In genomic region chr4:8532245-8532781, GRCh38 we compare ENCODE assay signal across 17 cellular contexts. TPM values are rescaled to one million over a fixed set of nuclear protein-coding genes. Genes with fewer than 3 reads are reported as not detected.
"Had no signal": no experiment of that assay in that cellular context is flagged by ENCODE, and none has a peak within 500 bp of the region (broad histone marks: within the 10 kb centered on the region; RNA-seq: fewer than 3 reads in every experiment).

No MANE protein-coding gene starts in this region.

- H3K9me3 Mint-ChIP-seq: central memory CD8-positive, alpha-beta T cell had no signal

- H3K36me3 Mint-ChIP-seq: stimulated activated memory B cell treated with anti-CD40 and anti-IgM and Interleukin-4, amounts not matched to agents 10 μg/mL and 1 μg/mL and 100 μg/mL, for 72 hours; T-cell had no signal

- H3K27me3 Mint-ChIP-seq: activated CD4-positive, alpha-beta T cell treated with anti-CD3 and anti-CD28 coated beads, Interleukin-2, amount 10 ng/mL, durations not matched to agents 24 days and 14 days had no signal

- H3K4me1 Mint-ChIP-seq: central memory CD8-positive, alpha-beta T cell; naive thymus-derived CD8-positive, alpha-beta T cell; T-cell had no signal

- H3K27ac Mint-ChIP-seq: activated CD4-positive, alpha-beta T cell treated with anti-CD3 and anti-CD28 coated beads, Interleukin-2, amount 10 ng/mL, durations not matched to agents 24 days and 14 days; activated naive CD4-positive, alpha-beta T cell treated with anti-CD3 and anti-CD28 coated beads, Interleukin-2, amount 50 U/mL, for 72 hours; stimulated activated memory B cell treated with anti-CD40 and anti-IgM and Interleukin-4, amounts not matched to agents 10 μg/mL and 1 μg/mL and 100 μg/mL, for 72 hours; T-cell had no signal

- ATAC-seq: activated naive CD4-positive, alpha-beta T cell treated with anti-CD3 and anti-CD28 coated beads, Interleukin-2, amount 50 U/mL, for 72 hours; body of pancreas; lower lobe of right lung; naive thymus-derived CD8-positive, alpha-beta T cell; stimulated activated memory B cell treated with anti-CD40 and anti-IgM and Interleukin-4, amounts not matched to agents 10 μg/mL and 1 μg/mL and 100 μg/mL, for 72 hours; T-cell had no signal

- H3K27ac ChIP-seq: epithelial cell of prostate, lower lobe of right lung, neutrophil, right atrium auricular region, tibial nerve had no signal

- H3K4me3 Mint-ChIP-seq: activated CD4-positive, alpha-beta T cell treated with anti-CD3 and anti-CD28 coated beads, Interleukin-2, amount 10 ng/mL, durations not matched to agents 24 days and 14 days; central memory CD8-positive, alpha-beta T cell; naive thymus-derived CD8-positive, alpha-beta T cell; stimulated activated memory B cell treated with anti-CD40 and anti-IgM and Interleukin-4, amounts not matched to agents 10 μg/mL and 1 μg/mL and 100 μg/mL, for 72 hours; T-cell had no signal

- H3K9me3 ChIP-seq: body of pancreas, lower lobe of right lung, neutrophil had no signal

- H3K36me3 ChIP-seq: lower lobe of right lung, neutrophil, right atrium auricular region, tibial nerve had no signal

- H3K4me3 ChIP-seq: body of pancreas, lower lobe of right lung, right atrium auricular region, tibial nerve had no signal

- H3K27me3 ChIP-seq: body of pancreas, neutrophil, right atrium auricular region, tibial nerve had no signal

- DNase-seq: activated CD4-positive, alpha-beta T cell treated with anti-CD3 and anti-CD28 coated beads, Interleukin-2, amount 10 ng/mL, durations not matched to agents 24 days and 14 days; activated T-cell treated with anti-CD3 and anti-CD28 coated beads for 4 hours; amniotic stem cell; body of pancreas; effector memory CD4-positive, alpha-beta T cell; lower lobe of right lung; T-cell had no signal

RNA-seq across cellular contexts. Expression of gene GPR78, which starts 47.9 kb away (rescaled TPM):
- total RNA-seq: activated CD4-positive, alpha-beta T cell treated with anti-CD3 and anti-CD28 coated beads, Interleukin-2, amount 10 ng/mL, durations not matched to agents 24 days and 14 days; activated CD8-positive, alpha-beta memory T cell treated with anti-CD3 and anti-CD28 coated beads for 36 hours; body of pancreas; mononuclear cell; naive thymus-derived CD8-positive, alpha-beta T cell; right atrium auricular region; T-cell; tibial nerve had no signal
- polyA plus RNA-seq: naive thymus-derived CD8-positive, alpha-beta T cell had no signal
